ENCODE assay signal across 29 cellular contexts in genomic region chr15:68676011-68676605, GRCh38.
DNase-seq lines count a peak whose midpoint lies in the region; ATAC-seq, FAIRE-seq and TF ChIP-seq lines count a peak whose summit lies in the region.
"Had no signal": no experiment of that assay in that cellular context is flagged by ENCODE, and none has a peak within 500 bp of the region (broad histone marks: within the 10 kb centered on the region; RNA-seq: fewer than 3 reads in every experiment).

No MANE protein-coding gene starts in this region.

- TF ChIP-seq CTCF in HepG2 (CRISPR knock-in tag; IDR thresholded peaks at IDR 0.05) (no peak), right lobe of liver (IDR thresholded peaks at IDR 0.05) (no peak), WERI-Rb-1 (IDR thresholded peaks at IDR 0.05; ENCODE audit: low read depth, low read length) (no peak)

- TF ChIP-seq EP300 in HepG2 (IDR thresholded peaks at IDR 0.05; ENCODE audit: low read depth in 2 of 2, low read length in 2 of 2): no peak
- no peak for TF ChIP-seq EP300 in HepG2 (CRISPR knock-in tag; IDR thresholded peaks at IDR 0.05; ENCODE audit: borderline replicate concordance)

- H3K9me3 ChIP-seq in HepG2 (ENCODE audit: low read length) (no peaks in the 10 kb centered on the region), right lobe of liver (no peaks in the 10 kb centered on the region), WERI-Rb-1 (ENCODE audit: severe bottlenecking) (no peaks in the 10 kb centered on the region)
- H3K9me3 ChIP-seq: heart left ventricle, lower lobe of right lung, mucosa of descending colon, tibial nerve had no signal

- H3K4me1 Mint-ChIP-seq in activated T-helper 1 cell treated with anti-CD3 and anti-CD28 coated beads, Interleukin-12 subunit alpha, Interleukin-12 subunit beta, Interleukin-2, Interleukin-4 antibody, amounts not matched to agents 30 ng/mL and 10 ng/mL and 1 ng/mL, durations not matched to agents 14 hours and 24 hours and 36 hours (ENCODE audit: low read depth): no peaks in the 10 kb centered on the region

- in situ Hi-C loops in HepG2 (cut with HindIII; ENCODE audit: extremely low pct_ligation_motif_present, low pct_unique_long_range_greater_than_20kb): no loop called here

- CTCF ChIA-PET in HepG2 (lab: Yijun Ruan, JAX; ENCODE audit: low intra/inter-chr PET ratio, low total read pairs): no interaction called here

- ATAC-seq in HepG2 (no peak), right lobe of liver (no peak), HG02870 (IDR thresholded peaks at IDR 0.05; ENCODE audit: unreplicated experiment) (no peak)
- ATAC-seq: CD8-positive, alpha-beta T cell; heart left ventricle; lower lobe of right lung; mucosa of descending colon; right cardiac atrium; stimulated activated naive CD8-positive, alpha-beta T cell treated with anti-CD3 and anti-CD28 coated beads, Interleukin-15, amount 100 ng/mL, for 72 hours had no signal

- no peaks in the 10 kb centered on the region for H4K20me1 ChIP-seq in HepG2 (ENCODE audit: insufficient read depth, low read length)

- H3K4me3 Mint-ChIP-seq in activated T-helper 1 cell treated with anti-CD3 and anti-CD28 coated beads, Interleukin-12 subunit alpha, Interleukin-12 subunit beta, Interleukin-2, Interleukin-4 antibody, amounts not matched to agents 30 ng/mL and 10 ng/mL and 1 ng/mL, durations not matched to agents 14 hours and 24 hours and 36 hours: no peak overlapping the region
- H3K4me3 Mint-ChIP-seq: activated naive CD4-positive, alpha-beta T cell treated with anti-CD3 and anti-CD28 coated beads, Interleukin-2, amount 50 U/mL, for 24 hours; B cell; CD8-positive, alpha-beta T cell; neural crest cell; stimulated activated naive CD8-positive, alpha-beta T cell treated with anti-CD3 and anti-CD28 coated beads, Interleukin-15, amount 100 ng/mL, for 72 hours had no signal

- H3K9me3 Mint-ChIP-seq in activated T-helper 1 cell treated with anti-CD3 and anti-CD28 coated beads, Interleukin-12 subunit alpha, Interleukin-12 subunit beta, Interleukin-2, Interleukin-4 antibody, amounts not matched to agents 30 ng/mL and 10 ng/mL and 1 ng/mL, durations not matched to agents 14 hours and 24 hours and 36 hours: no peaks in the 10 kb centered on the region
- H3K9me3 Mint-ChIP-seq: activated naive CD4-positive, alpha-beta T cell treated with anti-CD3 and anti-CD28 coated beads, Interleukin-2, amount 50 U/mL, for 24 hours; activated T-helper 2 cell treated with anti-CD3 and anti-CD28 coated beads, Interferon-gamma antibody, Interleukin-2, Interleukin-4, amounts not matched to agents 10 μg/mL and 5 μg/mL and 100 μg/mL, durations not matched to agents 14 hours and 24 hours and 36 hours; CD8-positive, alpha-beta T cell; neural crest cell; stimulated activated naive CD8-positive, alpha-beta T cell treated with anti-CD3 and anti-CD28 coated beads, Interleukin-15, amount 100 ng/mL, for 72 hours had no signal

- H3K9ac ChIP-seq in HepG2 (ENCODE audit: insufficient read depth, low read depth, low read length): no peak overlapping the region

- H3K36me3 Mint-ChIP-seq in activated T-helper 1 cell treated with anti-CD3 and anti-CD28 coated beads, Interleukin-12 subunit alpha, Interleukin-12 subunit beta, Interleukin-2, Interleukin-4 antibody, amounts not matched to agents 30 ng/mL and 10 ng/mL and 1 ng/mL, durations not matched to agents 14 hours and 24 hours and 36 hours (ENCODE audit: low read depth): no peaks in the 10 kb centered on the region
- H3K36me3 Mint-ChIP-seq: activated naive CD4-positive, alpha-beta T cell treated with anti-CD3 and anti-CD28 coated beads, Interleukin-2, amount 50 U/mL, for 24 hours; CD8-positive, alpha-beta T cell had no signal

- TF ChIP-seq RAD21 in HepG2 (CRISPR knock-in tag; IDR thresholded peaks at IDR 0.05): no peak

- BruUV-seq in HepG2 (replicated peaks; lab: Mats Ljungman, UMichigan): no TSS peak

- intact Hi-C loops in HepG2 (cut with micrococcal nuclease; ENCODE audit: unreplicated experiment): no loop called here
- intact Hi-C loops in right lobe of liver (cut with DNase I): loop anchor here (10.0 kb wide), 2 partner anchors 91 to 351 kb away; no protein-coding TSS in a partner anchor
- intact Hi-C loops in activated T-helper 1 cell treated with anti-CD3 and anti-CD28 coated beads, Interleukin-12 subunit alpha, Interleukin-12 subunit beta, Interleukin-2, Interleukin-4 antibody, amounts not matched to agents 30 ng/mL and 10 ng/mL and 1 ng/mL, durations not matched to agents 14 hours and 24 hours and 36 hours (cut with micrococcal nuclease): no loop called here

- H3K27me3 ChIP-seq in HepG2 (ENCODE audit: control insufficient read depth in 1 of 2, insufficient read depth in 2 of 2, low read length in 2 of 2): peaks cover 0 to 16% of the 10 kb centered on the region in 2 experiments; a peak in 2 of 5 replicates
- H3K27me3 ChIP-seq in right lobe of liver: no peaks in the 10 kb centered on the region
- H3K27me3 ChIP-seq in WERI-Rb-1 (ENCODE audit: insufficient read depth, low read depth, severe bottlenecking): no peaks in the 10 kb centered on the region
- H3K27me3 ChIP-seq: heart left ventricle, tibial nerve had no signal

- TF ChIP-seq POLR2A in HepG2 (IDR thresholded peaks at IDR 0.05; ENCODE audit: insufficient read depth in 1 of 2, low read depth in 2 of 2, low read length in 2 of 2): no peak
- no peak for TF ChIP-seq POLR2A in right lobe of liver (IDR thresholded peaks at IDR 0.05)

- no peak overlapping the region for H3K27ac Mint-ChIP-seq in activated T-helper 1 cell treated with anti-CD3 and anti-CD28 coated beads, Interleukin-12 subunit alpha, Interleukin-12 subunit beta, Interleukin-2, Interleukin-4 antibody, amounts not matched to agents 30 ng/mL and 10 ng/mL and 1 ng/mL, durations not matched to agents 14 hours and 24 hours and 36 hours
- H3K27ac Mint-ChIP-seq: activated naive CD4-positive, alpha-beta T cell treated with anti-CD3 and anti-CD28 coated beads, Interleukin-2, amount 50 U/mL, for 24 hours; activated T-helper 2 cell treated with anti-CD3 and anti-CD28 coated beads, Interferon-gamma antibody, Interleukin-2, Interleukin-4, amounts not matched to agents 10 μg/mL and 5 μg/mL and 100 μg/mL, durations not matched to agents 14 hours and 24 hours and 36 hours; B cell; CD8-positive, alpha-beta T cell; stimulated activated naive CD8-positive, alpha-beta T cell treated with anti-CD3 and anti-CD28 coated beads, Interleukin-15, amount 100 ng/mL, for 72 hours had no signal

- peaks cover 10% of the 10 kb centered on the region for H3K27me3 Mint-ChIP-seq in activated T-helper 1 cell treated with anti-CD3 and anti-CD28 coated beads, Interleukin-12 subunit alpha, Interleukin-12 subunit beta, Interleukin-2, Interleukin-4 antibody, amounts not matched to agents 30 ng/mL and 10 ng/mL and 1 ng/mL, durations not matched to agents 14 hours and 24 hours and 36 hours (ENCODE audit: insufficient read depth)

- H3K4me1 ChIP-seq in HepG2 (ENCODE audit: insufficient read depth, low read length) (no peaks in the 10 kb centered on the region), right lobe of liver (no peaks in the 10 kb centered on the region)

- DNase-seq in HepG2 (ENCODE audit: low spot score) (no peak), right lobe of liver (no peak), WERI-Rb-1 (no peak), medulla oblongata (ENCODE audit: extremely low spot score) (peak; percentile 50), superior temporal gyrus (ENCODE audit: extremely low spot score) (peak; percentile 74), T-helper 1 cell (no peak)
- no peak for DNase-seq in activated T-helper 1 cell treated with anti-CD3 and anti-CD28 coated beads, Interleukin-12 subunit alpha, Interleukin-12 subunit beta, Interleukin-2, Interleukin-4 antibody, amounts not matched to agents 30 ng/mL and 10 ng/mL and 1 ng/mL, durations not matched to agents 14 hours and 24 hours and 36 hours (ENCODE audit: low spot score)
- DNase-seq: activated CD4-positive, alpha-beta T cell treated with anti-CD3 and anti-CD28 coated beads for 4 hours; CD8-positive, alpha-beta T cell; effector CD4-positive, alpha-beta T cell; heart left ventricle; lower lobe of right lung; mucosa of descending colon; NCI-H1092; NCI-H1694; NCI-H2171; NCI-H510A; NK-92 treated with Interleukin-12 subunit alpha and Interleukin-12 subunit beta, amount 100 ng/mL, for 24 hours; right cardiac atrium; stimulated activated CD8-positive, alpha-beta memory T cell treated with anti-CD3 and anti-CD28 coated beads, Interleukin-4, amount 100 ng/mL, for 48 hours; stimulated activated naive CD8-positive, alpha-beta T cell treated with anti-CD3 and anti-CD28 coated beads, Interleukin-15, amount 100 ng/mL, for 72 hours had no signal

- H3K79me2 ChIP-seq in HepG2 (ENCODE audit: insufficient read depth, low read length): no peaks in the 10 kb centered on the region

- no peak overlapping the region for H3K4me3 ChIP-seq in HepG2 (replicated peaks in 1 of 3; ENCODE audit: insufficient read depth in 1 of 3, low read depth in 2 of 3, low read length in 3 of 3)
- no peak overlapping the region for H3K4me3 ChIP-seq in right lobe of liver
- no peak overlapping the region for H3K4me3 ChIP-seq in WERI-Rb-1 (ENCODE audit: low read depth, low read length)
- H3K4me3 ChIP-seq: heart left ventricle, lower lobe of right lung, mucosa of descending colon, tibial nerve had no signal

- no peak overlapping the region for H3K4me2 ChIP-seq in HepG2 (ENCODE audit: low read depth, low read length)

- WGBS in HepG2 (ENCODE audit: low lambda C conversion rate): 24% methylated on average over 4 of the region's 7 CpGs
- WGBS in right lobe of liver (ENCODE audit: insufficient coverage, low coverage, low lambda C conversion rate, missing lambda C conversion rate): 65% methylated on average over 2 of the region's 7 CpGs

- POLR2A ChIA-PET in HepG2 (lab: Yijun Ruan, JAX): no interaction called here

- H3K27ac ChIP-seq in HepG2 (ENCODE audit: extremely low read length, insufficient read depth, low read length): no peak overlapping the region
- H3K27ac ChIP-seq in right lobe of liver: no peak overlapping the region
- peak overlapping the region; percentile 79; the same call in 1 of the 2 replicates for H3K27ac ChIP-seq in WERI-Rb-1
- H3K27ac ChIP-seq: heart left ventricle, lower lobe of right lung, tibial nerve had no signal

- H2AFZ ChIP-seq in HepG2 (ENCODE audit: low read length): peak overlapping the region; percentile 5

- H3K36me3 ChIP-seq in HepG2 (replicated peaks in 1 of 2; ENCODE audit: control insufficient read depth in 1 of 2, insufficient read depth in 2 of 2, low read length in 2 of 2): no peaks in the 10 kb centered on the region
- H3K36me3 ChIP-seq in right lobe of liver: no peaks in the 10 kb centered on the region
- peaks cover 3% of the 10 kb centered on the region for H3K36me3 ChIP-seq in WERI-Rb-1
- H3K36me3 ChIP-seq: heart left ventricle, lower lobe of right lung, tibial nerve had no signal

- FAIRE-seq in HepG2 (lab: Jason Lieb, UNC): no peak
- FAIRE-seq: colon, GM19239 had no signal

TF ChIP-seq in HepG2, 621 proteins besides CTCF, POLR2A, EP300 and RAD21:
- no peak for TF ChIP-seq NFRKB (IDR thresholded peaks at IDR 0.05)
- TF ChIP-seq ZNF75D (CRISPR knock-in tag; IDR thresholded peaks at IDR 0.05; ENCODE audit: borderline replicate concordance): no peak
- no peak for TF ChIP-seq FOXK1 (CRISPR knock-in tag; IDR thresholded peaks at IDR 0.05; ENCODE audit: borderline replicate concordance, low read depth)
- no peak for TF ChIP-seq EHMT2 (IDR thresholded peaks at IDR 0.05; ENCODE audit: borderline replicate concordance, low read depth, low read length)
- no peak for TF ChIP-seq ZNF143 (CRISPR knock-in tag; IDR thresholded peaks at IDR 0.05)

Comparison
In these comparisons a context has a peak if more than half of its experiments do, and no peak if none do; other contexts are left out.
1. intact Hi-C loops: an anchor here in right lobe of liver (10.0 kb wide); none called in HepG2 and activated T-helper 1 cell treated with anti-CD3 and anti-CD28 coated beads, Interleukin-12 subunit alpha, Interleukin-12 subunit beta, Interleukin-2, Interleukin-4 antibody, amounts not matched to agents 30 ng/mL and 10 ng/mL and 1 ng/mL, durations not matched to agents 14 hours and 24 hours and 36 hours.
2. DNase-seq: peak in medulla oblongata (single experiment) and superior temporal gyrus (single experiment); none in HepG2 (single experiment), right lobe of liver (0 of 3), WERI-Rb-1 (single experiment), T-helper 1 cell (0 of 5) and activated T-helper 1 cell treated with anti-CD3 and anti-CD28 coated beads, Interleukin-12 subunit alpha, Interleukin-12 subunit beta, Interleukin-2, Interleukin-4 antibody, amounts not matched to agents 30 ng/mL and 10 ng/mL and 1 ng/mL, durations not matched to agents 14 hours and 24 hours and 36 hours (single experiment).